ENCODE assay signal across 9 cellular contexts in the genomic region with DNA sequence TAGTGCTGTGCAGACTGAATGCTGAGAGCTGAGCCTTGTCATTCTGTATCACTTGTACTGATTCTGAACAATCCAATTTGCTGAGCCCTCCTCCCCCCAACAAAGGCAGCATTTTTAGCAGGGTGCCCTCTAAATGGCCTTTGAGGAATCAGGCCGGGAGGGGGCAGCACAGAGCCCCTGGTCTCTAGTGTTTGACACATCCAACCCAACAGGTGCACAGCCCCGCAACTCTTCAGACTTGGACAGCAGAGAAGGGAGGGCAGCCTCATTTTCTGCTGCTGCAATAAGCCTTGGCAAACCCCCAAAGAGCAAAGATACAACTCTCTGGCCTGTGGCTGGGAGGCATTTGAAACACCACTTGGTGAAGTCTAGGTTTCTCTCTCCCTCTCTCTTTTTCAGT. TPM values are rescaled to one million over a fixed set of nuclear protein-coding genes. Genes with fewer than 3 reads are reported as not detected.
DNase-seq lines count a peak whose midpoint lies in the region; ATAC-seq and TF ChIP-seq lines count a peak whose summit lies in the region.
"Had no signal": no experiment of that assay in that cellular context is flagged by ENCODE, and none has a peak within 500 bp of the region (broad histone marks: within the 10 kb centered on the region; RNA-seq: fewer than 3 reads in every experiment).

No MANE protein-coding gene starts in this region.

- H3K27ac ChIP-seq in SJCRH30 = no peak overlapping the region
- H3K27ac ChIP-seq: VCaP had no signal

- H3K9me3 ChIP-seq in SJCRH30 (replicated peaks) = no peaks in the 10 kb centered on the region

- ATAC-seq in HG02588 (IDR thresholded peaks at IDR 0.05; ENCODE audit: unreplicated experiment) (peak; percentile 59), HG03045 (IDR thresholded peaks at IDR 0.05; ENCODE audit: unreplicated experiment) (no peak), HG03439 (IDR thresholded peaks at IDR 0.05; ENCODE audit: unreplicated experiment) (no peak)

- H3K27me3 ChIP-seq in SJCRH30 (no peaks in the 10 kb centered on the region), kidney epithelial cell (ENCODE audit: control insufficient read depth, insufficient read depth, low read length) (no peaks in the 10 kb centered on the region)

- CTCF ChIA-PET in GM10248 (lab: Yijun Ruan, JAX) = interaction anchor here (0.7 to 2.2 kb wide), 6 partner anchors 9 to 110 kb away, joined by 3 to 11 read pairs (median 4); no protein-coding TSS in a partner anchor

- no peaks in the 10 kb centered on the region for H3K36me3 ChIP-seq in SJCRH30
- H3K36me3 ChIP-seq in kidney epithelial cell (ENCODE audit: control insufficient read depth, insufficient read depth, low read length) = no peaks in the 10 kb centered on the region

- no peak overlapping the region for H3K4me3 ChIP-seq in SJCRH30
- H3K4me3 ChIP-seq in kidney epithelial cell (ENCODE audit: low read depth, low read length) = no peak overlapping the region

- POLR2A ChIA-PET in GM10248 (lab: Yijun Ruan, JAX) = no interaction called here

- no peaks in the 10 kb centered on the region for H3K4me1 ChIP-seq in SJCRH30

- TF ChIP-seq CTCF in GM10248 (IDR thresholded peaks at IDR 0.05; ENCODE audit: control extremely low read depth, extremely low read depth, low read depth, missing control alignments) (peak; percentile 33), kidney epithelial cell (IDR thresholded peaks at IDR 0.05; ENCODE audit: insufficient read depth, low read length, poor library complexity, severe bottlenecking) (peak; percentile 44)

- DNase-seq in GM10248 (ENCODE audit: extremely low spot score) = peak; percentile 32
- peak; percentile 84 to 91 for DNase-seq in SJCRH30
- DNase-seq in amygdala (lab: John Stamatoyannopoulos, UW) = peak in 31 of 56 donors; percentile 0 to 67 (median 12)
- no peak for DNase-seq in kidney epithelial cell (ENCODE audit: low read depth)
- DNase-seq in stimulated activated CD8-positive, alpha-beta memory T cell treated with anti-CD3 and anti-CD28 coated beads, Interleukin-15, amount 100 ng/mL, for 1 hour (ENCODE audit: low read depth) = peak; percentile 14

RNA-seq across cellular contexts. Expression of a gene that starts 3.4 kb away (rescaled TPM):
- not detected in 2 replicates for total RNA-seq in SJCRH30 (2014; rRNA removed; shearing (Covaris generic))
- not detected in 2 replicates for total RNA-seq in kidney epithelial cell

RNA-seq across cellular contexts. Expression of a gene that starts 54.1 kb away (rescaled TPM):
- 0.06 TPM in 1 of 2 replicates, not detected in the other for total RNA-seq in SJCRH30 (2014; rRNA removed; shearing (Covaris generic))
- total RNA-seq in kidney epithelial cell = 0.07 TPM in 1 of 2 replicates, not detected in the other
